Comparison of ENCODE assay signal across 23 cellular contexts in the genomic region with DNA sequence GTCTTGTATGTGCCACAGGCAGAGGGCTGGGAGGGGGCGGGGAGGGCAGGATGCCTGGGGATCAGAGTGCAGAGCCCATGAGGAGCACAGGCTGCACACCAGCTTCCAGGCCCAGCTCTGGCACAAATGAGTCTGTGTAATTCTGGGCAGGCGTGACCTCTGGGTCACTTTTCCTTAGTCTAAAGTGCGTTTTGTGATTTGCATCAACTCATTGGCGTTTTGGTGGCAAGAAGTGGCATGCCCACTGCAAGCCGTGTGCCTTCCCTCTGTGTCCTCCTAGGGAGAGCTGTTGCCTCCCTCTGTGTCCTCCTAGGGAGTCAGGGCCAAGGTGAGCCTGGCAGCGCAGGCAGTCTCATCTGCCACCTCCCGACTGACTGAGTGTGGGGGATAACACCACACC. TPM values are rescaled to one million over a fixed set of nuclear protein-coding genes. Genes with fewer than 3 reads are reported as not detected.
"Had no signal": no experiment of that assay in that cellular context is flagged by ENCODE, and none has a peak within 500 bp of the region (broad histone marks: within the 10 kb centered on the region; RNA-seq: fewer than 3 reads in every experiment).

No MANE protein-coding gene starts in this region.

- H3K27me3 ChIP-seq: brain microvascular endothelial cell had no signal

- DNase-seq: activated CD4-positive, alpha-beta memory T cell treated with anti-CD3 and anti-CD28 coated beads, Interleukin-2, amount 10 ng/mL, durations not matched to agents 7 days and 5 days; activated CD4-positive, alpha-beta T cell treated with anti-CD3 and anti-CD28 coated beads for 36 hours; activated CD4-positive, alpha-beta T cell treated with anti-CD3 and anti-CD28 coated beads, Interleukin-2, amount 50 U/mL, for 1 hour; activated gamma-delta T cell treated with Interleukin-2 at 50 U/mL for 16 hours; activated naive CD4-positive, alpha-beta T cell treated with anti-CD3 and anti-CD28 coated beads, Interleukin-2, amount 10 ng/mL, durations not matched to agents 7 days and 5 days; activated naive CD8-positive, alpha-beta T cell treated with anti-CD3 and anti-CD28 coated beads for 36 hours; activated T-cell treated with anti-CD3 and anti-CD28 coated beads for 4 hours; activated T-cell treated with anti-CD3 and anti-CD28 coated beads, Interleukin-2, amount 50 U/mL, for 48 hours; brain microvascular endothelial cell; Karpas-422; MM.1S; NCI-H1930; NCI-H2107; NCI-H2171 treated with DMSO at 0.1 percent for 48 hours; NCI-H226; NCI-H526; NCI-H82; T-helper 1 cell had no signal

- H3K4me3 ChIP-seq: SK-N-MC had no signal

- H3K27ac ChIP-seq: brain microvascular endothelial cell, SK-N-MC, VCaP had no signal

- ATAC-seq: activated CD4-positive, alpha-beta T cell treated with anti-CD3 and anti-CD28 coated beads for 36 hours; activated T-helper 17 cell treated with anti-CD3 and anti-CD28 coated beads, Interleukin-2, amount 50 U/mL, for 72 hours; Right ventricle myocardium inferior had no signal

RNA-seq across cellular contexts. Expression of a gene that starts 17.2 kb away (rescaled TPM):
- total RNA-seq: RPMI7951 had no signal
